Comparison of ENCODE assay signal across 10 cellular contexts in genomic region chr10:68135922-68136718, GRCh38. TPM values are rescaled to one million over a fixed set of nuclear protein-coding genes. Genes with fewer than 3 reads are reported as not detected.
DNase-seq lines count a peak whose midpoint lies in the region; ATAC-seq and FAIRE-seq lines count a peak whose summit lies in the region.
"Had no signal": no experiment of that assay in that cellular context is flagged by ENCODE, and none has a peak within 500 bp of the region (broad histone marks: within the 10 kb centered on the region; RNA-seq: fewer than 3 reads in every experiment).

No MANE protein-coding gene starts in this region.

- no peaks in the 10 kb centered on the region for H3K36me3 ChIP-seq in mucosa of stomach (ENCODE audit: control insufficient read depth, insufficient read depth, low read length)

- no peaks in the 10 kb centered on the region for H3K27me3 ChIP-seq in mucosa of stomach (ENCODE audit: control insufficient read depth, insufficient read depth, low read length)

- DNase-seq in COLO829 (ENCODE audit: low spot score) = peak; percentile 20
- peak; percentile 13 for DNase-seq in NCI-H69 (lab: John Stamatoyannopoulos, UW)
- no peak for DNase-seq in NCI-H510A (lab: John Stamatoyannopoulos, UW)
- DNase-seq in T-cell = no peak

- H3K9me3 Mint-ChIP-seq in T-cell = no peaks in the 10 kb centered on the region
- H3K9me3 Mint-ChIP-seq: activated T-helper 2 cell treated with anti-CD3 and anti-CD28 coated beads, Interferon-gamma antibody, Interleukin-2, Interleukin-4, amounts not matched to agents 10 μg/mL and 5 μg/mL and 100 μg/mL, durations not matched to agents 14 hours and 24 hours and 36 hours; stimulated activated naive CD8-positive, alpha-beta T cell treated with anti-CD3 and anti-CD28 coated beads, Interleukin-15, Interleukin-2, amounts not matched to agents 100 ng/mL and 50 ng/mL, for 24 hours had no signal

- FAIRE-seq in endometrium (lab: Jason Lieb, UNC) = peak; percentile 78

- H3K27ac Mint-ChIP-seq in T-cell = no peak overlapping the region
- H3K27ac Mint-ChIP-seq: activated T-helper 2 cell treated with anti-CD3 and anti-CD28 coated beads, Interferon-gamma antibody, Interleukin-2, Interleukin-4, amounts not matched to agents 10 μg/mL and 5 μg/mL and 100 μg/mL, durations not matched to agents 14 hours and 24 hours and 36 hours; stimulated activated naive CD8-positive, alpha-beta T cell treated with anti-CD3 and anti-CD28 coated beads, Interleukin-15, Interleukin-2, amounts not matched to agents 100 ng/mL and 50 ng/mL, for 24 hours had no signal

- H3K4me3 ChIP-seq in mucosa of stomach (ENCODE audit: low read length) = no peak overlapping the region

- ATAC-seq in HG02970 (IDR thresholded peaks at IDR 0.05; ENCODE audit: low FRiP score, unreplicated experiment) (no peak), GM18858 (IDR thresholded peaks at IDR 0.05; ENCODE audit: unreplicated experiment) (no peak), T-cell (replicated peaks in 1 of 4) (no peak)

- H3K4me3 Mint-ChIP-seq in T-cell = no peak overlapping the region
- H3K4me3 Mint-ChIP-seq: stimulated activated naive CD8-positive, alpha-beta T cell treated with anti-CD3 and anti-CD28 coated beads, Interleukin-15, Interleukin-2, amounts not matched to agents 100 ng/mL and 50 ng/mL, for 24 hours had no signal

- H3K9ac ChIP-seq in mucosa of stomach (ENCODE audit: low read length) = peak overlapping the region; percentile 14

- CTCF ChIA-PET in T-cell (lab: Charles Lee) = no interaction called here

- no peaks in the 10 kb centered on the region for H3K9me3 ChIP-seq in mucosa of stomach (ENCODE audit: control insufficient read depth, low read length)

- H3K36me3 Mint-ChIP-seq in T-cell = no peaks in the 10 kb centered on the region

- POLR2A ChIA-PET in T-cell (lab: Charles Lee) = no interaction called here

- no peaks in the 10 kb centered on the region for H3K4me1 Mint-ChIP-seq in T-cell

- H3K27me3 Mint-ChIP-seq in T-cell = peaks cover 7 to 8% of the 10 kb centered on the region in 2 donors

- H3K4me1 ChIP-seq in mucosa of stomach (ENCODE audit: control insufficient read depth, insufficient read depth, low read length) = peaks cover 20% of the 10 kb centered on the region

RNA-seq across cellular contexts. Expression of gene MYPN, which starts 26.8 kb away (rescaled TPM):
- total RNA-seq in T-cell = not detected
- total RNA-seq: activated T-helper 2 cell treated with anti-CD3 and anti-CD28 coated beads, Interferon-gamma antibody, Interleukin-2, Interleukin-4, amounts not matched to agents 10 μg/mL and 5 μg/mL and 100 μg/mL, durations not matched to agents 14 hours and 24 hours and 36 hours had no signal

Comparison
In these comparisons a context has a peak if more than half of its experiments do, and no peak if none do; other contexts are left out.
1. DNase-seq: peak in COLO829 (single experiment) and NCI-H69 (single experiment); none in NCI-H510A (single experiment) and T-cell (0 of 34).